ENCODE assay signal across 8 cellular contexts in the genomic region with DNA sequence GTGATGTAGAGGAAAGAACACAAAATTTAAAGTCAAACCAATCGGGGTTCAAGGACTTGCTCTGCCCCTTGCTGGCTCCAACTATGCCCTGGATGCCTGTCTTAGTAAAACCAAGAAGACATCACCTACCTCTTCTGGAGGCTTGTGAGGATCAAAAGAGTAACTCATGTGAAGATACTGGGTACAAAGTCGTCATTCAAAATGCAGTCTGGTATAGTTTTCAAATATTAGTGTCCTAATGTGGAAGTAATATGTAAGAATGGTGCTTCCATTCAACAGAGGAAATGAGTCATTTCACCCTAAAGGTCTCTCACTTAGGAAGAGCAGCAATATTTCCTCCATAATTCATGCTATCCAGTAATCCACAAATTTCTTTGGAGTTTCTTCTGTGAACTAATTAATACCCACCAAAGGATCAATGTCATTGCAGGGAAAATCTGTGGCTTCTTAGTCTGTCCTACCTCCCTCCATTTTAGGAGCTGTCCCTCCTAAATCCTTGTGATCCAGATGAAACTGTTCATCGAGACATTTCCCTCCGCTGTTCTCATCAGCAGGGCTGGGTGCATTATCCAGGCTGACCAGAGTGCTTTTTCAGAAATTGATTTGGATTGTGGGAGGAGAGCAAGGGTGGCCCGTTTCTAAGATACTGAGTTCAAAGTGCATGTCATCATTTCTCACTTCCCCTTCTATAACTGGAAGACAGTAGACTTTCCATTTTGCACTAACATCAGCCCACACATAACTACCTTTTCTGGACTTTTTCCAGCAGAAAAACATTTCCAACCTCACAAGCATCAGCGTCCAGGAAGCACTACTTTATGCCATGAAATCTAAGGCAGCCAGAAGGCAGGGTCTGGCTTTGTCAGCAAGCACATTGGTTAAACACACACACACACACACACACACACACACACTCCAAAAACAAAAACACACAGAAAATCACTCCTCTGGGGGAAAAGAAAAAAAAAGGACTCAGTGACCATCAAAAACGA.
A peak's percentile ranks its signal among the peaks of the same experiment; 100 is the strongest.
DNase-seq lines count a peak whose midpoint lies in the region; ATAC-seq lines count a peak whose summit lies in the region.

No MANE protein-coding gene starts in this region.

- DNase-seq in EH (ENCODE audit: low read depth) (peak; percentile 46), NCI-H146 (lab: John Stamatoyannopoulos, UW) (no peak), NCI-H748 treated with DMSO at 0.1 percent for 48 hours (lab: John Stamatoyannopoulos, UW) (no peak), NCI-H82 (lab: John Stamatoyannopoulos, UW) (no peak)
- no peak for DNase-seq in activated T-cell treated with anti-CD3 and anti-CD28 coated beads, Interleukin-2, amount 50 U/mL, for 72 hours

- H3K27me3 ChIP-seq in muscle layer of colon (ENCODE audit: control insufficient read depth in 1 of 2, insufficient read depth in 2 of 2, low read length in 2 of 2) = no peaks in the 10 kb centered on the region

- H3K4me1 Mint-ChIP-seq in activated T-cell treated with anti-CD3 and anti-CD28 coated beads, Interleukin-2, amount 50 U/mL, for 72 hours (ENCODE audit: low read depth) = peaks cover 96% of the 10 kb centered on the region

- no peaks in the 10 kb centered on the region for H3K36me3 Mint-ChIP-seq in activated T-cell treated with anti-CD3 and anti-CD28 coated beads, Interleukin-2, amount 50 U/mL, for 72 hours (ENCODE audit: insufficient read depth in 2 of 2)

- H3K27ac Mint-ChIP-seq in activated T-cell treated with anti-CD3 and anti-CD28 coated beads, Interleukin-2, amount 50 U/mL, for 72 hours = peak overlapping the region; percentile 98

- H3K9ac ChIP-seq in muscle layer of colon (ENCODE audit: low read length) = no peak overlapping the region

- no peaks in the 10 kb centered on the region for H3K36me3 ChIP-seq in muscle layer of colon (ENCODE audit: insufficient read depth, low read length)

- H3K4me3 ChIP-seq in muscle layer of colon (ENCODE audit: low read depth in 1 of 2, low read length in 2 of 2) = no peak overlapping the region

- H3K27me3 Mint-ChIP-seq in activated T-cell treated with anti-CD3 and anti-CD28 coated beads, Interleukin-2, amount 50 U/mL, for 72 hours (ENCODE audit: low read depth) = no peaks in the 10 kb centered on the region

- peak overlapping the region; percentile 3 for H3K27ac ChIP-seq in muscle layer of colon (ENCODE audit: low read depth, low read length)

- peak; percentile 65 for ATAC-seq in GM19455 (IDR thresholded peaks at IDR 0.05; ENCODE audit: unreplicated experiment)
- ATAC-seq in HG03460 (IDR thresholded peaks at IDR 0.05; ENCODE audit: unreplicated experiment) = peak; percentile 68
- peak; percentile 40 to 56 for ATAC-seq in activated T-cell treated with anti-CD3 and anti-CD28 coated beads, Interleukin-2, amount 50 U/mL, for 72 hours (replicated peaks in 1 of 2)

- no peaks in the 10 kb centered on the region for H3K9me3 Mint-ChIP-seq in activated T-cell treated with anti-CD3 and anti-CD28 coated beads, Interleukin-2, amount 50 U/mL, for 72 hours

- H3K4me1 ChIP-seq in muscle layer of colon (ENCODE audit: insufficient read depth, low read length) = peaks cover 50% of the 10 kb centered on the region

- peak overlapping the region; percentile 75 to 92 for H3K4me3 Mint-ChIP-seq in activated T-cell treated with anti-CD3 and anti-CD28 coated beads, Interleukin-2, amount 50 U/mL, for 72 hours

- H3K9me3 ChIP-seq in muscle layer of colon (ENCODE audit: low read length) = no peaks in the 10 kb centered on the region
